Comparison of ENCODE assay signal across 20 cellular contexts in genomic region chr1:241276391-241276790, GRCh38.
A peak's percentile ranks its signal among the peaks of the same experiment; 100 is the strongest.
DNase-seq lines count a peak whose midpoint lies in the region; ATAC-seq, FAIRE-seq and TF ChIP-seq lines count a peak whose summit lies in the region.
"Had no signal": no experiment of that assay in that cellular context is flagged by ENCODE, and none has a peak within 500 bp of the region (broad histone marks: within the 10 kb centered on the region; RNA-seq: fewer than 3 reads in every experiment).

No MANE protein-coding gene starts in this region.

- H3K9ac ChIP-seq in endodermal cell (ENCODE audit: extremely low read depth, low read length, poor library complexity, severe bottlenecking) = no peak overlapping the region
- H3K9ac ChIP-seq: BLaER1 had no signal

- H3K4me3 ChIP-seq in RWPE2 (ENCODE audit: severe bottlenecking) (no peak overlapping the region), fibroblast of mammary gland (ENCODE audit: control insufficient read depth, low read depth, low read length) (no peak overlapping the region), endodermal cell (ENCODE audit: low read length) (no peak overlapping the region)
- H3K4me3 ChIP-seq: A549, BLaER1, HAP-1 had no signal

- no peak overlapping the region for H3K27ac Mint-ChIP-seq in endodermal cell
- no peak overlapping the region for H3K27ac Mint-ChIP-seq in WTC11
- H3K27ac Mint-ChIP-seq: CD8-positive, alpha-beta memory T cell; HFFc6 had no signal

- H3K36me3 ChIP-seq in RWPE2 (ENCODE audit: low read depth) (no peaks in the 10 kb centered on the region), endodermal cell (ENCODE audit: control insufficient read depth, insufficient read depth, low read length) (no peaks in the 10 kb centered on the region)
- H3K36me3 ChIP-seq: BLaER1, HAP-1 had no signal

- H3K9me3 Mint-ChIP-seq in endodermal cell = peaks cover 22% of the 10 kb centered on the region
- H3K9me3 Mint-ChIP-seq in WTC11 = peaks cover 40% of the 10 kb centered on the region

- H3K27me3 Mint-ChIP-seq in endodermal cell (ENCODE audit: insufficient read depth) (no peaks in the 10 kb centered on the region), WTC11 (ENCODE audit: low read depth) (no peaks in the 10 kb centered on the region)
- H3K27me3 Mint-ChIP-seq: CD8-positive, alpha-beta memory T cell had no signal

- DNase-seq in D721Med (ENCODE audit: insufficient read length, low spot score) (no peak), HCEC 1CT (peak; percentile 45), RWPE2 (ENCODE audit: low spot score) (no peak), fibroblast of mammary gland (ENCODE audit: low read depth) (peak; percentile 53), endodermal cell (no peak), hepatic stellate cell (ENCODE audit: low spot score) (no peak), WTC11 (ENCODE audit: low spot score) (no peak)
- DNase-seq: Caco-2; CD8-positive, alpha-beta memory T cell; HFFc6; IMR-90; KBM-7 had no signal

- CTCF ChIA-PET in WTC11 (lab: Charles Lee) = interaction anchor here (1.7 kb wide), 1 partner anchor 388 kb away, joined by 4 read pairs; no protein-coding TSS in a partner anchor

- H3K27ac ChIP-seq in RWPE2 (ENCODE audit: poor library complexity, severe bottlenecking) (no peak overlapping the region), endodermal cell (ENCODE audit: low read depth, low read length) (no peak overlapping the region)
- H3K27ac ChIP-seq: A549, BLaER1, HL-60 had no signal

- POLR2A ChIA-PET in WTC11 (lab: Charles Lee) = no interaction called here

- TF ChIP-seq CTCF in D721Med (IDR thresholded peaks at IDR 0.05; ENCODE audit: insufficient read depth, missing control alignments) (no peak), RWPE2 (IDR thresholded peaks at IDR 0.05; ENCODE audit: poor library complexity, severe bottlenecking) (no peak), fibroblast of mammary gland (conservative IDR thresholded peaks at IDR 0.05; ENCODE audit: control insufficient read depth, insufficient read depth, low read depth, low read length) (no peak), endodermal cell (conservative IDR thresholded peaks at IDR 0.05) (no peak), WTC11 (IDR thresholded peaks at IDR 0.05) (no peak)

- H3K36me3 Mint-ChIP-seq in endodermal cell (ENCODE audit: low read depth) (no peaks in the 10 kb centered on the region), WTC11 (peaks cover 21% of the 10 kb centered on the region)

- WGBS in endodermal cell (ENCODE audit: insufficient coverage in 1 of 2, insufficient read length in 1 of 2), 2 experiments = 75 to 79% methylated on average over 2 to 3 of the region's 3 CpGs

- FAIRE-seq in D721Med (lab: Jason Lieb, UNC) = peak; percentile 32
- FAIRE-seq: A549, G401.6, GM12892, H1 had no signal

- no peaks in the 10 kb centered on the region for H3K4me1 Mint-ChIP-seq in endodermal cell
- peaks cover 2% of the 10 kb centered on the region for H3K4me1 Mint-ChIP-seq in WTC11
- H3K4me1 Mint-ChIP-seq: CD8-positive, alpha-beta memory T cell had no signal

- ATAC-seq in RWPE2 (ENCODE audit: low read depth) (peak; percentile 55; the same call in 1 of the 3 replicates), WTC11 (no peak), HG02642 (IDR thresholded peaks at IDR 0.05; ENCODE audit: poor library complexity, unreplicated experiment) (no peak)
- ATAC-seq: A549 had no signal

- no peak overlapping the region for H3K4me3 Mint-ChIP-seq in endodermal cell
- no peak overlapping the region for H3K4me3 Mint-ChIP-seq in WTC11
- H3K4me3 Mint-ChIP-seq: CD8-positive, alpha-beta memory T cell; HFFc6 had no signal

- H3K4me1 ChIP-seq in RWPE2 (ENCODE audit: insufficient read depth, poor library complexity, severe bottlenecking) = peaks cover 5% of the 10 kb centered on the region
- no peaks in the 10 kb centered on the region for H3K4me1 ChIP-seq in endodermal cell (ENCODE audit: control insufficient read depth, insufficient read depth, low read length)
- H3K4me1 ChIP-seq: A549, BLaER1, Caco-2, HAP-1 had no signal

- no peaks in the 10 kb centered on the region for H3K27me3 ChIP-seq in RWPE2 (ENCODE audit: insufficient read depth, poor library complexity, severe bottlenecking)
- no peaks in the 10 kb centered on the region for H3K27me3 ChIP-seq in endodermal cell (ENCODE audit: control insufficient read depth, insufficient read depth, low read length, poor library complexity, severe bottlenecking)
- H3K27me3 ChIP-seq: BLaER1 had no signal

- H3K9me3 ChIP-seq in RWPE2 (ENCODE audit: severe bottlenecking) (no peaks in the 10 kb centered on the region), endodermal cell (ENCODE audit: control insufficient read depth, low read length) (peaks cover 7% of the 10 kb centered on the region)
- H3K9me3 ChIP-seq: A549, HAP-1 had no signal

TF ChIP-seq in WTC11, 78 proteins besides CTCF, POLR2A, EP300 and RAD21:
- no peak for TF ChIP-seq ZNF263 (CRISPR knock-in tag; IDR thresholded peaks at IDR 0.05; ENCODE audit: low read depth)
- no peak for TF ChIP-seq NFATC4 (CRISPR knock-in tag; IDR thresholded peaks at IDR 0.05)

Comparison
In these comparisons a context has a peak if more than half of its experiments do, and no peak if none do; other contexts are left out.
1. DNase-seq: peak in HCEC 1CT (single experiment) and fibroblast of mammary gland (single experiment); none in D721Med (single experiment), RWPE2 (single experiment), endodermal cell (single experiment), hepatic stellate cell (single experiment) and WTC11 (single experiment).